22 cellular contexts compared by ENCODE assay signal in genomic region chr15:43522247-43522646, GRCh38.
"Had no signal": no experiment of that assay in that cellular context is flagged by ENCODE, and none has a peak within 500 bp of the region (broad histone marks: within the 10 kb centered on the region; RNA-seq: fewer than 3 reads in every experiment).

No MANE protein-coding gene starts in this region.

- H3K9me3 Mint-ChIP-seq: endodermal cell; memory B cell; natural killer cell treated with Interleukin-12 subunit alpha and Interleukin-12 subunit beta and Interleukin-15 and Interleukin-18, amount 100 ng/mL, for 72 hours; stimulated activated naive B cell treated with anti-CD40 and anti-IgM and Interleukin-4, amounts not matched to agents 10 μg/mL and 1 μg/mL and 100 μg/mL, for 72 hours; stimulated activated naive CD8-positive, alpha-beta T cell treated with anti-CD3 and anti-CD28 coated beads, Interleukin-15, amount 100 ng/mL, for 72 hours; type B pancreatic cell had no signal

- H3K36me3 ChIP-seq: colonic mucosa, lower lobe of right lung, neural progenitor cell had no signal

- H3K27ac Mint-ChIP-seq: endodermal cell; memory B cell; natural killer cell treated with Interleukin-12 subunit alpha and Interleukin-12 subunit beta and Interleukin-15 and Interleukin-18, amount 100 ng/mL, for 72 hours; neural progenitor cell; stimulated activated naive B cell treated with anti-CD40 and anti-IgM and Interleukin-4, amounts not matched to agents 10 μg/mL and 1 μg/mL and 100 μg/mL, for 72 hours; stimulated activated naive CD8-positive, alpha-beta T cell treated with anti-CD3 and anti-CD28 coated beads, Interleukin-15, amount 100 ng/mL, for 72 hours; type B pancreatic cell had no signal

- H3K9me3 ChIP-seq: colonic mucosa, lower lobe of right lung, spleen had no signal

- H3K36me3 Mint-ChIP-seq: memory B cell; natural killer cell treated with Interleukin-12 subunit alpha and Interleukin-12 subunit beta and Interleukin-15 and Interleukin-18, amount 100 ng/mL, for 72 hours; stimulated activated naive B cell treated with anti-CD40 and anti-IgM and Interleukin-4, amounts not matched to agents 10 μg/mL and 1 μg/mL and 100 μg/mL, for 72 hours had no signal

- H3K4me3 ChIP-seq: colonic mucosa, hepatocyte, lower lobe of right lung, neural progenitor cell, spleen had no signal

- ATAC-seq: foreskin keratinocyte; lower lobe of right lung; natural killer cell treated with Interleukin-12 subunit alpha and Interleukin-12 subunit beta and Interleukin-15 and Interleukin-18, amount 100 ng/mL, for 72 hours; sciatic nerve; stimulated activated naive B cell treated with anti-CD40 and anti-IgM and Interleukin-4, amounts not matched to agents 10 μg/mL and 1 μg/mL and 100 μg/mL, for 72 hours; stimulated activated naive CD8-positive, alpha-beta T cell treated with anti-CD3 and anti-CD28 coated beads, Interleukin-15, amount 100 ng/mL, for 72 hours had no signal

- H2AFZ ChIP-seq: hepatocyte, neural progenitor cell had no signal

- H3K4me2 ChIP-seq: hepatocyte, neural progenitor cell had no signal

- H3K4me3 Mint-ChIP-seq: endodermal cell; memory B cell; natural killer cell treated with Interleukin-12 subunit alpha and Interleukin-12 subunit beta and Interleukin-15 and Interleukin-18, amount 100 ng/mL, for 72 hours; neural progenitor cell; stimulated activated naive B cell treated with anti-CD40 and anti-IgM and Interleukin-4, amounts not matched to agents 10 μg/mL and 1 μg/mL and 100 μg/mL, for 72 hours; stimulated activated naive CD8-positive, alpha-beta T cell treated with anti-CD3 and anti-CD28 coated beads, Interleukin-15, amount 100 ng/mL, for 72 hours; type B pancreatic cell had no signal

- H3K27me3 ChIP-seq: colonic mucosa, hepatocyte, neural progenitor cell had no signal

- H3K27me3 Mint-ChIP-seq: type B pancreatic cell had no signal

- H3K4me1 ChIP-seq: colonic mucosa, foreskin keratinocyte had no signal

- H3K79me2 ChIP-seq: hepatocyte had no signal

- H3K9ac ChIP-seq: neural progenitor cell had no signal

- DNase-seq: colonic mucosa; dermis blood vessel endothelial cell; effector CD4-positive, alpha-beta T cell; endodermal cell; erythroblast; foreskin keratinocyte; head of caudate nucleus; lower lobe of right lung; midbrain; nucleus accumbens; spleen; stimulated activated CD4-positive, alpha-beta T cell treated with anti-CD3 and anti-CD28 coated beads, Interleukin-15, amount 100 ng/mL, for 24 hours; stimulated activated CD4-positive, alpha-beta T cell treated with anti-CD3 and anti-CD28 coated beads, Interleukin-1b, Interleukin-23, amount 100 ng/mL, for 48 hours; stimulated activated CD4-positive, alpha-beta T cell treated with anti-CD3 and anti-CD28 coated beads, Interleukin-4, amount 100 ng/mL, for 24 hours; stimulated activated naive B cell treated with anti-CD40 and anti-IgM and Interleukin-4, amounts not matched to agents 10 μg/mL and 1 μg/mL and 100 μg/mL, for 72 hours; stimulated activated naive CD8-positive, alpha-beta T cell treated with anti-CD3 and anti-CD28 coated beads, Interleukin-15, amount 100 ng/mL, for 72 hours had no signal

- H3K27ac ChIP-seq: colonic mucosa, foreskin keratinocyte, hepatocyte, lower lobe of right lung, neural progenitor cell, spleen had no signal
